10 cellular contexts compared by ENCODE assay signal in genomic region chr13:40564342-40564997, GRCh38.
DNase-seq lines count a peak whose midpoint lies in the region; ATAC-seq and TF ChIP-seq lines count a peak whose summit lies in the region.
"Had no signal": no experiment of that assay in that cellular context is flagged by ENCODE, and none has a peak within 500 bp of the region (broad histone marks: within the 10 kb centered on the region; RNA-seq: fewer than 3 reads in every experiment).

No MANE protein-coding gene starts in this region.

- peaks cover 3% of the 10 kb centered on the region for H4K20me1 ChIP-seq in H9 (ENCODE audit: control insufficient read depth, insufficient read depth, insufficient read length)

- no peak overlapping the region for H4K8ac ChIP-seq in H9 (replicated peaks; ENCODE audit: insufficient read length, low read depth, low read length)

- peak; percentile 28; the same call in 1 of the 3 replicates for TF ChIP-seq CTCF in H9 (conservative IDR thresholded peaks at IDR 0.05)
- TF ChIP-seq CTCF in cardiac fibroblast (IDR thresholded peaks at IDR 0.05; ENCODE audit: low read depth, low read length), result peak; percentile 36
- TF ChIP-seq CTCF in mesothelial cell of epicardium (IDR thresholded peaks at IDR 0.05; ENCODE audit: unreplicated experiment), result no peak
- no peak for TF ChIP-seq CTCF in osteocyte (IDR thresholded peaks at IDR 0.05)

- H4K91ac ChIP-seq in H9 (ENCODE audit: insufficient read length, low read depth, low read length), result no peak overlapping the region

- CTCF ChIA-PET in CD4-positive, alpha-beta memory T cell (lab: Charles Lee; ENCODE audit: partially characterized antibody), result interaction anchor here (1.3 kb wide), 1 partner anchor 103 kb away, joined by 4 read pairs; no protein-coding TSS in a partner anchor

- no peak overlapping the region for H2BK12ac ChIP-seq in H9 (ENCODE audit: insufficient read length, low read depth, low read length)

- intact Hi-C loops in CD4-positive, alpha-beta memory T cell (cut with micrococcal nuclease), result no loop called here

- H2BK120ac ChIP-seq in H9 (ENCODE audit: low read depth, low read length, poor library complexity, severe bottlenecking), result no peak overlapping the region

- peaks cover 69 to 95% (median 81%) of the 10 kb centered on the region in 4 donors for H3K4me1 Mint-ChIP-seq in CD4-positive, alpha-beta memory T cell
- H3K4me1 Mint-ChIP-seq in H9 (peaks cover 56% of the 10 kb centered on the region in 2 experiments), mesothelial cell of epicardium (peaks cover 50% of the 10 kb centered on the region), osteocyte (ENCODE audit: unreplicated experiment) (peaks cover 26% of the 10 kb centered on the region)

- no peak overlapping the region; the same call in 1 of the 2 replicates for H3K14ac ChIP-seq in H9 (ENCODE audit: insufficient read depth, low read length)

- H2AK5ac ChIP-seq in H9 (ENCODE audit: insufficient read length, low read length), result no peak overlapping the region

- H2BK5ac ChIP-seq in H9 (ENCODE audit: insufficient read length, low read length), result no peak overlapping the region

- no CpG with 5 or more reads among the region's 15 CpGs for whole genome bisulfite sequencing in H9 (ENCODE audit: extremely low coverage, insufficient read length, low lambda C conversion rate)

- peaks cover 79% of the 10 kb centered on the region for H3K4me1 ChIP-seq in CD4-positive, alpha-beta memory T cell (ENCODE audit: insufficient read depth, low read length)
- peaks cover 3% of the 10 kb centered on the region; the same call in 1 of the 2 replicates for H3K4me1 ChIP-seq in H9 (ENCODE audit: insufficient read depth, low read length)

- H3K27me3 ChIP-seq in CD4-positive, alpha-beta memory T cell (ENCODE audit: insufficient read depth, low read length), result no peaks in the 10 kb centered on the region
- no peaks in the 10 kb centered on the region for H3K27me3 ChIP-seq in H9 (ENCODE audit: insufficient read depth, low read length)

- H3K9me3 ChIP-seq in CD4-positive, alpha-beta memory T cell (ENCODE audit: control insufficient read depth in 1 of 2, low read length in 2 of 2), result no peaks in the 10 kb centered on the region
- no peaks in the 10 kb centered on the region for H3K9me3 ChIP-seq in H9 (ENCODE audit: control insufficient read depth, low read depth, low read length)

- no peaks in the 10 kb centered on the region for H3K9me3 Mint-ChIP-seq in CD4-positive, alpha-beta memory T cell
- H3K9me3 Mint-ChIP-seq in H9 (no peaks in the 10 kb centered on the region), mesothelial cell of epicardium (no peaks in the 10 kb centered on the region), osteocyte (ENCODE audit: unreplicated experiment) (no peaks in the 10 kb centered on the region)
- H3K9me3 Mint-ChIP-seq: dendritic cell treated with granulocyte-macrophage colony-stimulating factor and Interleukin-4, amounts not matched to agents 40 ng/mL and 50 ng/mL, for 4 days had no signal

- H2BK20ac ChIP-seq in H9 (ENCODE audit: low read depth, low read length, poor library complexity, severe bottlenecking), result no peak overlapping the region

- H3K23ac ChIP-seq in H9 (ENCODE audit: insufficient read length, low read depth, low read length), result no peak overlapping the region

- H3K36me3 ChIP-seq in CD4-positive, alpha-beta memory T cell (ENCODE audit: insufficient read depth, low read length), result peaks cover 12% of the 10 kb centered on the region

- no peak for ATAC-seq in HG02973 (IDR thresholded peaks at IDR 0.05; ENCODE audit: unreplicated experiment)

- no peak overlapping the region for H3K4me2 ChIP-seq in H9 (ENCODE audit: insufficient read depth, insufficient read length, low read length)

- H3K18ac ChIP-seq in H9 (ENCODE audit: insufficient read length, low read depth, low read length), result no peak overlapping the region

- H3K4ac ChIP-seq in H9 (ENCODE audit: low read depth, low read length), result no peak overlapping the region

- no peak overlapping the region for H3K27ac ChIP-seq in CD4-positive, alpha-beta memory T cell (ENCODE audit: low read depth, low read length)
- H3K27ac ChIP-seq in H9 (ENCODE audit: insufficient read length, low read depth, low read length) (no peak overlapping the region), substantia nigra (ENCODE audit: low read depth, low read length, poor library complexity, severe bottlenecking) (no peak overlapping the region)

- H3K9ac ChIP-seq in H9 (ENCODE audit: extremely low read depth, insufficient read length, low read length), result no peak overlapping the region

- H4K5ac ChIP-seq in H9 (ENCODE audit: insufficient read length, low read depth, low read length), result no peak overlapping the region

- peak overlapping the region; percentile 66 to 89 (median 80) for H3K27ac Mint-ChIP-seq in CD4-positive, alpha-beta memory T cell
- H3K27ac Mint-ChIP-seq in H9, result peak overlapping the region; percentile 41 to 92 (median 53); a peak in 5 of 7 replicates
- H3K27ac Mint-ChIP-seq in mesothelial cell of epicardium, result peak overlapping the region; percentile 71
- H3K27ac Mint-ChIP-seq in osteocyte (ENCODE audit: unreplicated experiment), result no peak overlapping the region
- H3K27ac Mint-ChIP-seq: dendritic cell treated with granulocyte-macrophage colony-stimulating factor and Interleukin-4, amounts not matched to agents 40 ng/mL and 50 ng/mL, for 4 days had no signal

- H3K23me2 ChIP-seq in H9 (ENCODE audit: insufficient read length, low read depth, low read length, poor library complexity, severe bottlenecking), result no peaks in the 10 kb centered on the region

- peak in 1 of 5 donors; percentile 50 for DNase-seq in CD4-positive, alpha-beta memory T cell
- DNase-seq in H9 (no peak), cardiac fibroblast (ENCODE audit: low read depth in 2 of 2) (peak in 1 of 2 donors; percentile 39), mesothelial cell of epicardium (ENCODE audit: low spot score in 2 of 2, unreplicated experiment in 2 of 2) (no peak), substantia nigra (lab: John Stamatoyannopoulos, UW) (no peak), osteocyte (ENCODE audit: extremely low spot score, unreplicated experiment) (no peak), NCI-H2171 (lab: John Stamatoyannopoulos, UW) (no peak)
- DNase-seq: NCI-H1105 treated with DMSO at 0.1 percent for 48 hours had no signal

- H3K4me3 Mint-ChIP-seq in CD4-positive, alpha-beta memory T cell, result peak overlapping the region in 7 of 8 donors; percentile 14 to 77 (median 60)
- H3K4me3 Mint-ChIP-seq in H9 (no peak overlapping the region), mesothelial cell of epicardium (peak overlapping the region; percentile 15), osteocyte (ENCODE audit: unreplicated experiment) (no peak overlapping the region)
- H3K4me3 Mint-ChIP-seq: dendritic cell treated with granulocyte-macrophage colony-stimulating factor and Interleukin-4, amounts not matched to agents 40 ng/mL and 50 ng/mL, for 4 days had no signal

- H3K4me3 ChIP-seq in CD4-positive, alpha-beta memory T cell (ENCODE audit: low read length in 2 of 2), result no peak overlapping the region
- no peak overlapping the region for H3K4me3 ChIP-seq in cardiac fibroblast (replicated peaks in 1 of 2; ENCODE audit: low read depth in 2 of 2, low read length in 2 of 2)

- H2BK15ac ChIP-seq in H9 (ENCODE audit: low read depth, low read length), result no peak overlapping the region

- H3K79me1 ChIP-seq in H9 (ENCODE audit: insufficient read depth, low read depth, low read length, poor library complexity, severe bottlenecking), result peaks cover 12% of the 10 kb centered on the region

- no peak overlapping the region for H3K56ac ChIP-seq in H9 (ENCODE audit: insufficient read length, low read depth, low read length)

- POLR2A ChIA-PET in CD4-positive, alpha-beta memory T cell (lab: Charles Lee; ENCODE audit: partially characterized antibody), result interaction anchor here (0.9 to 3.8 kb wide), 3 partner anchors 100 to 378 kb away, joined by 3 to 15 read pairs (median 3); no protein-coding TSS in a partner anchor

- H3K27me3 Mint-ChIP-seq in CD4-positive, alpha-beta memory T cell, result no peaks in the 10 kb centered on the region
- H3K27me3 Mint-ChIP-seq in H9 (ENCODE audit: low read depth), result no peaks in the 10 kb centered on the region
- no peaks in the 10 kb centered on the region for H3K27me3 Mint-ChIP-seq in mesothelial cell of epicardium (ENCODE audit: low read depth)
- H3K27me3 Mint-ChIP-seq in osteocyte (ENCODE audit: unreplicated experiment), result no peaks in the 10 kb centered on the region

- H3K36me3 Mint-ChIP-seq in CD4-positive, alpha-beta memory T cell, result peaks cover 15 to 23% of the 10 kb centered on the region in 2 donors
- H3K36me3 Mint-ChIP-seq in H9 (ENCODE audit: insufficient read depth in 1 of 3, low read depth in 3 of 3) (peaks cover 13 to 16% (median 15%) of the 10 kb centered on the region in 3 experiments), mesothelial cell of epicardium (peaks cover 10% of the 10 kb centered on the region), osteocyte (ENCODE audit: unreplicated experiment) (no peaks in the 10 kb centered on the region)

- H3K79me2 ChIP-seq in H9 (ENCODE audit: insufficient read depth, low read length), result peaks cover 44% of the 10 kb centered on the region; the same call in 1 of the 2 replicates

- H3T11ph ChIP-seq in H9 (ENCODE audit: low read length), result no peak overlapping the region

- no peak overlapping the region for H2AFZ ChIP-seq in H9 (ENCODE audit: low read length)

Comparison
In these comparisons a context has a peak if more than half of its experiments do, and no peak if none do; other contexts are left out.
1. H3K4me3 Mint-ChIP-seq: peak in CD4-positive, alpha-beta memory T cell (7 of 8) and mesothelial cell of epicardium (single experiment); none in H9 (0 of 2) and osteocyte (single experiment).
2. CTCF ChIP-seq: peak in H9 (single experiment) and cardiac fibroblast (single experiment); none in mesothelial cell of epicardium (single experiment) and osteocyte (single experiment).